Comparison of ENCODE assay signal across 14 cellular contexts in the genomic region with DNA sequence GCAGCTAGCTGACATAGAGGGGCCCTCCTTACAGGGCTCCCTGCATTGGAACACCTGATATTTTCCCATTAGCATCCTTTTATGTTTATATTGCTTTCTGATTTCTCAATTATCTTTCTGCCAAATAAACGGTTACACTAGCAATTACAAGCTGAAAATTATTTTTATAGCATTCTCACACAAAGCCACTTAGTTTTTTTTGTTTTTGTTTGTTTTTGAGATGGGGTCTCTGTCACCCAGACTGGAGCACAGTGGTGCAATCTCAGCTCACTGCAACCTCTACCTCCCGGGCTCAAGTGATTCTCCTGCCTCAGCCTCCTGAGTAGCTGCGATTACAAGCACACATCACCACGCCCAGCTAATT. TPM values are rescaled to one million over a fixed set of nuclear protein-coding genes. Genes with fewer than 3 reads are reported as not detected.
DNase-seq lines count a peak whose midpoint lies in the region; ATAC-seq lines count a peak whose summit lies in the region.
"Had no signal": no experiment of that assay in that cellular context is flagged by ENCODE, and none has a peak within 500 bp of the region (broad histone marks: within the 10 kb centered on the region; RNA-seq: fewer than 3 reads in every experiment).

No MANE protein-coding gene starts in this region.

- no peaks in the 10 kb centered on the region for H3K36me3 Mint-ChIP-seq in T-helper 2 cell treated with Interferon-gamma antibody and Interleukin-4, amounts not matched to agents 5 μg/mL and 100 μg/mL, for 36 hours (ENCODE audit: low read depth)
- H3K36me3 Mint-ChIP-seq in activated naive CD8-positive, alpha-beta T cell treated with anti-CD3 and anti-CD28 coated beads for 36 hours = no peaks in the 10 kb centered on the region
- H3K36me3 Mint-ChIP-seq in naive thymus-derived CD8-positive, alpha-beta T cell = no peaks in the 10 kb centered on the region

- peak overlapping the region; percentile 81 for H3K27ac Mint-ChIP-seq in T-helper 2 cell treated with Interferon-gamma antibody and Interleukin-4, amounts not matched to agents 5 μg/mL and 100 μg/mL, for 36 hours
- H3K27ac Mint-ChIP-seq in activated naive CD8-positive, alpha-beta T cell treated with anti-CD3 and anti-CD28 coated beads for 36 hours = peak overlapping the region; percentile 70
- H3K27ac Mint-ChIP-seq in naive thymus-derived CD8-positive, alpha-beta T cell = peak overlapping the region; percentile 84 to 96 (median 92)

- no peaks in the 10 kb centered on the region for H3K27me3 Mint-ChIP-seq in T-helper 2 cell treated with Interferon-gamma antibody and Interleukin-4, amounts not matched to agents 5 μg/mL and 100 μg/mL, for 36 hours (ENCODE audit: low read depth)
- no peaks in the 10 kb centered on the region for H3K27me3 Mint-ChIP-seq in activated naive CD8-positive, alpha-beta T cell treated with anti-CD3 and anti-CD28 coated beads for 36 hours
- no peaks in the 10 kb centered on the region for H3K27me3 Mint-ChIP-seq in naive thymus-derived CD8-positive, alpha-beta T cell

- no peaks in the 10 kb centered on the region for H3K9me3 Mint-ChIP-seq in T-helper 2 cell treated with Interferon-gamma antibody and Interleukin-4, amounts not matched to agents 5 μg/mL and 100 μg/mL, for 36 hours
- no peaks in the 10 kb centered on the region for H3K9me3 Mint-ChIP-seq in activated naive CD8-positive, alpha-beta T cell treated with anti-CD3 and anti-CD28 coated beads for 36 hours
- no peaks in the 10 kb centered on the region for H3K9me3 Mint-ChIP-seq in naive thymus-derived CD8-positive, alpha-beta T cell

- peak overlapping the region; percentile 67 for H3K4me3 Mint-ChIP-seq in T-helper 2 cell treated with Interferon-gamma antibody and Interleukin-4, amounts not matched to agents 5 μg/mL and 100 μg/mL, for 36 hours
- H3K4me3 Mint-ChIP-seq in activated naive CD8-positive, alpha-beta T cell treated with anti-CD3 and anti-CD28 coated beads for 36 hours = peak overlapping the region; percentile 30
- H3K4me3 Mint-ChIP-seq in naive thymus-derived CD8-positive, alpha-beta T cell = peak overlapping the region; percentile 49 to 79 (median 74)

- no peaks in the 10 kb centered on the region for H3K9me3 ChIP-seq in KOPT-K1 (ENCODE audit: insufficient read depth, low read length, poor library complexity, severe bottlenecking)
- H3K9me3 ChIP-seq: thyroid gland had no signal

- POLR2A ChIA-PET in naive thymus-derived CD8-positive, alpha-beta T cell (lab: Charles Lee) = interaction anchor here (1.1 to 2.6 kb wide), 6 partner anchors 9 to 216 kb away, joined by 3 to 16 read pairs (median 6); no protein-coding TSS in a partner anchor

- no peak for ATAC-seq in naive thymus-derived CD8-positive, alpha-beta T cell
- ATAC-seq in HG02885 (IDR thresholded peaks at IDR 0.05; ENCODE audit: poor library complexity, unreplicated experiment) = no peak
- ATAC-seq: SK-N-SH treated with all-trans-retinoic acid at 6 μM for 48 hours had no signal

- peak overlapping the region; percentile 29 for H3K27ac ChIP-seq in KOPT-K1 (ENCODE audit: low read depth, low read length, poor library complexity, severe bottlenecking)
- H3K27ac ChIP-seq: GM23248, thyroid gland had no signal

- H3K36me3 ChIP-seq in KOPT-K1 (ENCODE audit: insufficient read depth, low read length) = no peaks in the 10 kb centered on the region
- H3K36me3 ChIP-seq: thyroid gland had no signal

- no peak for DNase-seq in T-helper 2 cell treated with Interferon-gamma antibody and Interleukin-4, amounts not matched to agents 5 μg/mL and 100 μg/mL, for 36 hours (ENCODE audit: low spot score)
- no peak for DNase-seq in T-helper 2 cell
- no peak for DNase-seq in activated naive CD8-positive, alpha-beta T cell treated with anti-CD3 and anti-CD28 coated beads for 36 hours
- DNase-seq in naive thymus-derived CD8-positive, alpha-beta T cell = no peak
- no peak for DNase-seq in NCI-H2227 treated with DMSO at 0.1 percent for 48 hours (lab: John Stamatoyannopoulos, UW)
- no peak for DNase-seq in HT-29 (ENCODE audit: low spot score)
- DNase-seq: 8988T, GM23248, NCI-H1417 treated with DMSO at 0.1 percent for 48 hours, NCI-H82 had no signal

- peaks cover 34% of the 10 kb centered on the region for H3K4me1 Mint-ChIP-seq in T-helper 2 cell treated with Interferon-gamma antibody and Interleukin-4, amounts not matched to agents 5 μg/mL and 100 μg/mL, for 36 hours (ENCODE audit: low read depth)
- H3K4me1 Mint-ChIP-seq in activated naive CD8-positive, alpha-beta T cell treated with anti-CD3 and anti-CD28 coated beads for 36 hours = peaks cover 39% of the 10 kb centered on the region
- H3K4me1 Mint-ChIP-seq in naive thymus-derived CD8-positive, alpha-beta T cell = peaks cover 14 to 42% (median 38%) of the 10 kb centered on the region in 4 donors

RNA-seq across cellular contexts. Expression of gene ZC3HAV1, which starts 9.9 kb away (rescaled TPM):
- 100 to 1,000 TPM; 117 to 118 TPM for total RNA-seq in activated naive CD8-positive, alpha-beta T cell treated with anti-CD3 and anti-CD28 coated beads for 36 hours
- 100 to 1,000 TPM; 202 to 214 TPM for total RNA-seq in naive thymus-derived CD8-positive, alpha-beta T cell
- polyA plus RNA-seq in naive thymus-derived CD8-positive, alpha-beta T cell = 100 to 1,000 TPM; 144 to 188 (median 162) TPM
- 35.9 and 38.2 TPM in 2 replicates for total RNA-seq in HT-29 (2014; rRNA removed; shearing (Covaris generic))
